ENCODE assay signal across 16 cellular contexts in genomic region chr3:32216172-32216783, GRCh38. TPM values are rescaled to one million over a fixed set of nuclear protein-coding genes. Genes with fewer than 3 reads are reported as not detected.
A peak's percentile ranks its signal among the peaks of the same experiment; 100 is the strongest.
DNase-seq lines count a peak whose midpoint lies in the region; ATAC-seq and TF ChIP-seq lines count a peak whose summit lies in the region.
"Had no signal": no experiment of that assay in that cellular context is flagged by ENCODE, and none has a peak within 500 bp of the region (broad histone marks: within the 10 kb centered on the region; RNA-seq: fewer than 3 reads in every experiment).

No MANE protein-coding gene starts in this region.

- H2AFZ ChIP-seq in OCI-LY3 (ENCODE audit: low read depth, low read length), result no peak overlapping the region

- intact Hi-C loops in stomach (cut with DNase I; ENCODE audit: low total_unique reads), result no loop called here

- H3K27ac Mint-ChIP-seq in stimulated activated naive CD8-positive, alpha-beta T cell treated with anti-CD3 and anti-CD28 coated beads, Interleukin-15, amount 100 ng/mL, for 72 hours, result no peak overlapping the region
- H3K27ac Mint-ChIP-seq: CD8-positive, alpha-beta T cell had no signal

- peaks cover 0 to 19% of the 10 kb centered on the region in 2 donors for H3K9me3 Mint-ChIP-seq in stimulated activated naive CD8-positive, alpha-beta T cell treated with anti-CD3 and anti-CD28 coated beads, Interleukin-15, amount 100 ng/mL, for 72 hours

- no peak overlapping the region for H3K4me3 Mint-ChIP-seq in stimulated activated naive CD8-positive, alpha-beta T cell treated with anti-CD3 and anti-CD28 coated beads, Interleukin-15, amount 100 ng/mL, for 72 hours
- H3K4me3 Mint-ChIP-seq: CD8-positive, alpha-beta T cell had no signal

- H3K27ac ChIP-seq in OCI-LY3 (ENCODE audit: low read length), result no peak overlapping the region
- H3K27ac ChIP-seq in stomach, result no peak overlapping the region

- no peaks in the 10 kb centered on the region for H3K9me3 ChIP-seq in OCI-LY3 (ENCODE audit: insufficient read depth, low read length)
- H3K9me3 ChIP-seq in stomach, result peaks cover 0 to 14% (median 7%) of the 10 kb centered on the region in 4 donors

- H3K4me3 ChIP-seq in OCI-LY3 (ENCODE audit: low read length) (no peak overlapping the region), stomach (no peak overlapping the region)

- peaks cover 8% of the 10 kb centered on the region for H3K27me3 Mint-ChIP-seq in stimulated activated naive CD8-positive, alpha-beta T cell treated with anti-CD3 and anti-CD28 coated beads, Interleukin-15, amount 100 ng/mL, for 72 hours

- H3K4me2 ChIP-seq in OCI-LY3 (ENCODE audit: low read length), result peak overlapping the region; percentile 8; the same call in 1 of the 2 replicates

- H3K4me1 ChIP-seq in OCI-LY3 (ENCODE audit: low read length) (peaks cover 15% of the 10 kb centered on the region), stomach (peaks cover 6 to 17% (median 11%) of the 10 kb centered on the region in 4 donors)

- no peaks in the 10 kb centered on the region for H3K4me1 Mint-ChIP-seq in stimulated activated naive CD8-positive, alpha-beta T cell treated with anti-CD3 and anti-CD28 coated beads, Interleukin-15, amount 100 ng/mL, for 72 hours

- H3K9ac ChIP-seq in OCI-LY3 (ENCODE audit: low read length), result no peak overlapping the region

- ATAC-seq in left lobe of liver, result peak; percentile 90
- ATAC-seq in stimulated activated naive CD8-positive, alpha-beta T cell treated with anti-CD3 and anti-CD28 coated beads, Interleukin-15, amount 100 ng/mL, for 72 hours, result no peak
- ATAC-seq: CD8-positive, alpha-beta T cell had no signal

- TF ChIP-seq EP300 in stomach (IDR thresholded peaks at IDR 0.05), result no peak

- peak; percentile 18 for DNase-seq in HT-29 (ENCODE audit: low spot score)
- DNase-seq in left lobe of liver (ENCODE audit: low spot score), result peak; percentile 90
- peak; percentile 46 for DNase-seq in stomach
- DNase-seq in stimulated activated naive CD8-positive, alpha-beta T cell treated with anti-CD3 and anti-CD28 coated beads, Interleukin-15, amount 100 ng/mL, for 72 hours, result no peak
- no peak for DNase-seq in effector CD4-positive, alpha-beta T cell
- no peak for DNase-seq in NCI-H2029 (lab: John Stamatoyannopoulos, UW)
- DNase-seq: CD8-positive, alpha-beta T cell; DMS 273 treated with DMSO at 0.1 percent for 48 hours; EL; H7; Karpas-422; MM.1S; NCI-H1417 treated with DMSO at 0.1 percent for 48 hours; NCI-H2107; SHP77 treated with DMSO at 0.1 percent for 48 hours had no signal

- H3K27me3 ChIP-seq in OCI-LY3 (ENCODE audit: low read depth, low read length) (no peaks in the 10 kb centered on the region), stomach (no peaks in the 10 kb centered on the region)

- no peaks in the 10 kb centered on the region for H3K79me2 ChIP-seq in OCI-LY3 (ENCODE audit: low read length)

- WGBS in stomach, 5 donors, result 32 to 49% (median 41%) methylated on average over 10 of the region's 10 CpGs

- TF ChIP-seq CTCF in OCI-LY3 (IDR thresholded peaks at IDR 0.05; ENCODE audit: low read depth, low read length), result no peak
- no peak for TF ChIP-seq CTCF in stomach (IDR thresholded peaks at IDR 0.05)

- no peaks in the 10 kb centered on the region for H4K20me1 ChIP-seq in OCI-LY3 (ENCODE audit: insufficient read depth, low read length)

- TF ChIP-seq POLR2A in stomach (IDR thresholded peaks at IDR 0.05), result no peak

- H3K36me3 ChIP-seq in OCI-LY3 (replicated peaks; ENCODE audit: low read depth, low read length), result no peaks in the 10 kb centered on the region
- H3K36me3 ChIP-seq in stomach, result no peaks in the 10 kb centered on the region

RNA-seq across cellular contexts. Expression of gene CMTM8, which starts 22.2 kb away (rescaled TPM):
- total RNA-seq in HT-29 (2014; rRNA removed; shearing (Covaris generic)), result 8.6 and 9.0 TPM in 2 replicates
- total RNA-seq in left lobe of liver, result 17.1 TPM
- 1 to 10 TPM in 3 of 5 donors, not detected in 2; 1.3 to 5.2 (median 4.4) TPM for total RNA-seq in stomach
- polyA plus RNA-seq in stomach, result 1 to 10 TPM; 5.4 to 8.1 (median 6.9) TPM

Comparison
In these comparisons a context has a peak if more than half of its experiments do, and no peak if none do; other contexts are left out.
1. DNase-seq: peak in HT-29 (single experiment), left lobe of liver (single experiment) and stomach (single experiment); none in stimulated activated naive CD8-positive, alpha-beta T cell treated with anti-CD3 and anti-CD28 coated beads, Interleukin-15, amount 100 ng/mL, for 72 hours (0 of 2), effector CD4-positive, alpha-beta T cell (single experiment) and NCI-H2029 (single experiment).